ENCODE assay signal across 22 cellular contexts in the genomic region with DNA sequence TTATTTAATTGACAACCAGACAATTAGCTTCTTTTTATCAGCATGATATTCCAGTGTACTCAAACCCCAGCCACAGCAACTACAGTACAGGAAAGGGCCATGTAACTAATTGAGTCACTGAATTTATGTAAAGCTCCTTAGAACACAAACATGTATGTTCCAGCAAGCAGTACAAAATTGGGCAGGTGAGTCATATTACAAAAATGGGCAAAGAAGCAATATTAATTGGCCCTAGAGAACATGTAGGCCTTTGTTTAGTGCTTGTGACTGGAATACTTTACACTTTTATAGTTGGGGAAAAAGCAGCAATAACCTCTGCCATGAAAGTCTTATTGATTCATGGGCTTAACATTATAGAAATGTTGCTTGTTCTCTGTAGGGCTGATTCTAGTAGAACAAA. TPM values are rescaled to one million over a fixed set of nuclear protein-coding genes. Genes with fewer than 3 reads are reported as not detected.
A peak's percentile ranks its signal among the peaks of the same experiment; 100 is the strongest.
DNase-seq lines count a peak whose midpoint lies in the region; ATAC-seq, FAIRE-seq and TF ChIP-seq lines count a peak whose summit lies in the region.
"Had no signal": no experiment of that assay in that cellular context is flagged by ENCODE, and none has a peak within 500 bp of the region (broad histone marks: within the 10 kb centered on the region; RNA-seq: fewer than 3 reads in every experiment).

No MANE protein-coding gene starts in this region.

- H3K4me1 ChIP-seq in keratinocyte (ENCODE audit: control insufficient read depth, extremely low read depth, insufficient read depth, low read length) (peaks cover 16% of the 10 kb centered on the region), A673 (ENCODE audit: insufficient read depth, low read length, poor library complexity, severe bottlenecking) (peaks cover 4% of the 10 kb centered on the region)
- H3K4me1 ChIP-seq: pancreas, upper lobe of left lung had no signal

- FAIRE-seq in keratinocyte (lab: Jason Lieb, UNC), result peak; percentile 65
- FAIRE-seq: colon, D721Med, GM18507, GM19239, HTR-8/SVneo had no signal

- dilution Hi-C loops in keratinocyte (cut with MboI; ENCODE audit: extremely low pct_ligation_motif_present, low sequenced_read_pairs), result no loop called here

- H2AFZ ChIP-seq in keratinocyte (ENCODE audit: control insufficient read depth, low read length), result no peak overlapping the region

- DNase-seq in AG09309 (ENCODE audit: low read depth) (peak; percentile 21), M059J (ENCODE audit: low read depth) (peak; percentile 66), choroid plexus epithelial cell (ENCODE audit: low read depth) (peak; percentile 65), keratinocyte (ENCODE audit: low read depth, low spot score) (peak; percentile 53), NCI-H1092 treated with DMSO at 0.1 percent for 48 hours (lab: John Stamatoyannopoulos, UW) (no peak), globus pallidus (ENCODE audit: low spot score) (no peak), A673 (ENCODE audit: low spot score) (no peak)
- DNase-seq: activated CD4-positive, alpha-beta T cell treated with anti-CD3 and anti-CD28 coated beads, Interleukin-2, amount 50 U/mL, for 48 hours; activated naive CD8-positive, alpha-beta T cell treated with anti-CD3 and anti-CD28 coated beads, Interleukin-2, amount 50 U/mL, for 24 hours; activated T-cell treated with anti-CD3 and anti-CD28 coated beads, Interleukin-2, amount 50 U/mL, for 48 hours; NCI-H187 treated with DMSO at 0.1 percent for 48 hours; NCI-H510A treated with DMSO at 0.1 percent for 48 hours; pancreas; stimulated activated naive B cell treated with anti-CD40 and anti-IgM and Interleukin-4, amounts not matched to agents 10 μg/mL and 1 μg/mL and 100 μg/mL, for 72 hours; upper lobe of left lung had no signal

- no peaks in the 10 kb centered on the region for H3K9me3 ChIP-seq in keratinocyte (ENCODE audit: control insufficient read depth, low read depth, low read length)
- no peaks in the 10 kb centered on the region for H3K9me3 ChIP-seq in A673 (ENCODE audit: low read depth, low read length, poor library complexity, severe bottlenecking)
- H3K9me3 ChIP-seq: pancreas, upper lobe of left lung had no signal

- H4K20me1 ChIP-seq in keratinocyte (ENCODE audit: control insufficient read depth, extremely low read depth, insufficient read depth, low read length), result no peaks in the 10 kb centered on the region

- CTCF ChIA-PET in A673 (lab: Charles Lee), result no interaction called here

- H3K27ac ChIP-seq in keratinocyte (ENCODE audit: control insufficient read depth, insufficient read depth, low read length), result no peak overlapping the region
- no peak overlapping the region for H3K27ac ChIP-seq in A673 (ENCODE audit: low read depth, low read length, poor library complexity, severe bottlenecking)
- H3K27ac ChIP-seq: pancreas, upper lobe of left lung had no signal

- BruUV-seq in A673 (replicated peaks; lab: Mats Ljungman, UMichigan), result no TSS peak

- ATAC-seq in HG02970 (IDR thresholded peaks at IDR 0.05; ENCODE audit: low FRiP score, unreplicated experiment), result no peak
- ATAC-seq: activated naive CD8-positive, alpha-beta T cell treated with anti-CD3 and anti-CD28 coated beads, Interleukin-2, amount 50 U/mL, for 24 hours; pancreas had no signal

- TF ChIP-seq CTCF in AG09309 (IDR thresholded peaks at IDR 0.05; ENCODE audit: control insufficient read depth, insufficient read depth, low read depth, low read length, missing control alignments) (no peak), choroid plexus epithelial cell (conservative IDR thresholded peaks at IDR 0.05; ENCODE audit: low read depth, low read length) (no peak), keratinocyte (optimal IDR thresholded peaks at IDR 0.05 in 1 of 3, IDR thresholded peaks at IDR 0.05 in 1 of 3, conservative IDR thresholded peaks at IDR 0.05 in 1 of 3; ENCODE audit: extremely low read depth in 1 of 3, insufficient read depth in 2 of 3, low read length in 3 of 3) (no peak), A673 (conservative IDR thresholded peaks at IDR 0.05; ENCODE audit: low read depth, low read length) (no peak)

- no peak overlapping the region for H3K4me2 ChIP-seq in keratinocyte (ENCODE audit: control insufficient read depth, extremely low read depth, insufficient read depth, low read depth, low read length)

- intact Hi-C loops in A673 (cut with micrococcal nuclease; ENCODE audit: unreplicated experiment), result no loop called here

- no peak overlapping the region for H3K4me3 ChIP-seq in AG09309 (ENCODE audit: control insufficient read depth, low read depth, low read length)
- no peak overlapping the region for H3K4me3 ChIP-seq in choroid plexus epithelial cell (ENCODE audit: low read depth, low read length)
- no peak overlapping the region for H3K4me3 ChIP-seq in keratinocyte (ENCODE audit: control insufficient read depth in 2 of 3, extremely low read depth in 1 of 3, insufficient read depth in 2 of 3, low read depth in 1 of 3, low read length in 3 of 3)
- H3K4me3 ChIP-seq in A673 (ENCODE audit: low read depth, low read length, poor library complexity, severe bottlenecking), result no peak overlapping the region
- H3K4me3 ChIP-seq: pancreas, upper lobe of left lung had no signal

- no peak overlapping the region for H3K9ac ChIP-seq in keratinocyte (ENCODE audit: control insufficient read depth, extremely low read depth, insufficient read depth, low read length)

- POLR2A ChIA-PET in A673 (lab: Charles Lee; ENCODE audit: low non-redundant PET), result no interaction called here

- H3K27me3 ChIP-seq in keratinocyte (ENCODE audit: control insufficient read depth, extremely low read depth, insufficient read depth, low read length), result no peaks in the 10 kb centered on the region
- H3K27me3 ChIP-seq in A673 (replicated peaks; ENCODE audit: insufficient read depth, low read depth, low read length, poor library complexity), result no peaks in the 10 kb centered on the region
- H3K27me3 ChIP-seq: pancreas, upper lobe of left lung had no signal

- no peaks in the 10 kb centered on the region for H3K9me1 ChIP-seq in keratinocyte (ENCODE audit: control insufficient read depth, extremely low read depth, insufficient read depth, low read length)

- H3K79me2 ChIP-seq in keratinocyte (ENCODE audit: control insufficient read depth, insufficient read depth, low read length), result no peaks in the 10 kb centered on the region

- H3K36me3 ChIP-seq in keratinocyte (ENCODE audit: control insufficient read depth in 2 of 2, extremely low read depth in 1 of 2, insufficient read depth in 2 of 2, low read length in 2 of 2), result peaks cover 13 to 17% of the 10 kb centered on the region in 2 experiments
- H3K36me3 ChIP-seq in A673 (ENCODE audit: insufficient read depth, low read length, poor library complexity, severe bottlenecking), result no peaks in the 10 kb centered on the region
- H3K36me3 ChIP-seq: pancreas had no signal

RNA-seq across cellular contexts. Expression of gene CLEC20A, which starts 31.8 kb away (rescaled TPM):
- not detected in 2 replicates for total RNA-seq in M059J (2014; rRNA removed; shearing (Covaris generic))
- not detected in 3 replicates for polyA plus RNA-seq in keratinocyte
- polyA plus RNA-seq in keratinocyte (2011; ENCODE audit: low read depth), result not detected
- not detected in 2 replicates for polyA plus RNA-seq in keratinocyte (2011; cell fraction: cytosol; rRNA removed)
- not detected in 2 replicates for polyA plus RNA-seq in keratinocyte (2011; cell fraction: nucleus; rRNA removed)
- not detected in 2 replicates for polyA plus RNA-seq in keratinocyte (2012; ENCODE audit: low replicate concordance)
- not detected in 3 replicates for polyA minus RNA-seq in keratinocyte
- polyA minus RNA-seq in keratinocyte (2011; cell fraction: cytosol; rRNA and poly(A)+ RNA removed), result not detected
- not detected in 2 replicates for polyA minus RNA-seq in keratinocyte (2011; cell fraction: nucleus; rRNA and poly(A)+ RNA removed)
- total RNA-seq in A673 (2021), result not detected in 2 replicates
- total RNA-seq: myocyte, pancreas, upper lobe of left lung had no signal
- polyA plus RNA-seq: pancreas had no signal

RNA-seq across cellular contexts. Expression of gene TEX35, which starts 47.9 kb away (rescaled TPM):
- total RNA-seq in M059J (2014; rRNA removed; shearing (Covaris generic)), result not detected in 2 replicates
- polyA plus RNA-seq in keratinocyte, result 0.18 TPM in 1 of 3 replicates, not detected in the others
- not detected for polyA plus RNA-seq in keratinocyte (2011; ENCODE audit: low read depth)
- not detected in 2 replicates for polyA plus RNA-seq in keratinocyte (2011; cell fraction: cytosol; rRNA removed)
- 0.11 TPM in 1 of 2 replicates, not detected in the other for polyA plus RNA-seq in keratinocyte (2011; cell fraction: nucleus; rRNA removed)
- polyA plus RNA-seq in keratinocyte (2012; ENCODE audit: low replicate concordance), result 0.68 TPM in 1 of 2 replicates, not detected in the other
- 0.19 TPM in 1 of 3 replicates, not detected in the others for polyA minus RNA-seq in keratinocyte
- not detected for polyA minus RNA-seq in keratinocyte (2011; cell fraction: cytosol; rRNA and poly(A)+ RNA removed)
- 0.54 TPM in 1 of 2 replicates, not detected in the other for polyA minus RNA-seq in keratinocyte (2011; cell fraction: nucleus; rRNA and poly(A)+ RNA removed)
- total RNA-seq in A673 (2021), result 0.28 TPM in 1 of 2 replicates, not detected in the other
- total RNA-seq: myocyte, pancreas, upper lobe of left lung had no signal
- polyA plus RNA-seq: pancreas had no signal

Comparison
In these comparisons a context has a peak if more than half of its experiments do, and no peak if none do; other contexts are left out.
1. DNase-seq: peak in AG09309 (single experiment), M059J (single experiment), choroid plexus epithelial cell (single experiment) and keratinocyte (single experiment); none in NCI-H1092 treated with DMSO at 0.1 percent for 48 hours (single experiment), globus pallidus (single experiment) and A673 (single experiment).